ENCODE assay signal across 8 cellular contexts in genomic region chr19:52786078-52786463, GRCh38.
DNase-seq lines count a peak whose midpoint lies in the region; TF ChIP-seq lines count a peak whose summit lies in the region.

No MANE protein-coding gene starts in this region.

- no peaks in the 10 kb centered on the region for H3K4me1 ChIP-seq in HEK293 (ENCODE audit: control insufficient read depth, insufficient read depth, low read length)
- no peaks in the 10 kb centered on the region for H3K4me1 ChIP-seq in NT2/D1 (ENCODE audit: insufficient read depth, insufficient read length)
- peaks cover 5% of the 10 kb centered on the region for H3K4me1 ChIP-seq in effector memory CD4-positive, alpha-beta T cell (ENCODE audit: control insufficient read depth, insufficient read depth, low read length, poor library complexity, severe bottlenecking)
- H3K4me1 ChIP-seq in mucosa of rectum (ENCODE audit: control insufficient read depth in 2 of 2, insufficient read depth in 2 of 2, low read length in 2 of 2): peaks cover 0 to 5% of the 10 kb centered on the region in 2 donors

- H3K27me3 ChIP-seq in NT2/D1 (ENCODE audit: insufficient read depth, insufficient read length) (no peaks in the 10 kb centered on the region), mucosa of rectum (ENCODE audit: control insufficient read depth in 2 of 2, insufficient read depth in 2 of 2, low read length in 2 of 2) (no peaks in the 10 kb centered on the region)
- no peaks in the 10 kb centered on the region for H3K27me3 ChIP-seq in effector memory CD4-positive, alpha-beta T cell (replicated peaks; ENCODE audit: control insufficient read depth, insufficient read depth, low read length, poor library complexity, severe bottlenecking)

- CTCF ChIA-PET in HEK293 (lab: Yijun Ruan, JAX): no interaction called here

- H3K36me3 ChIP-seq in HEK293 (ENCODE audit: control insufficient read depth in 2 of 2, insufficient read depth in 1 of 2, low read length in 2 of 2) (no peaks in the 10 kb centered on the region), NT2/D1 (ENCODE audit: insufficient read depth, insufficient read length, low read length) (peaks cover 4% of the 10 kb centered on the region), mucosa of rectum (ENCODE audit: control insufficient read depth in 2 of 2, insufficient read depth in 2 of 2, low read length in 2 of 2) (peaks cover 0 to 3% of the 10 kb centered on the region in 2 donors)
- H3K36me3 ChIP-seq in effector memory CD4-positive, alpha-beta T cell (ENCODE audit: control insufficient read depth, insufficient read depth, low read length): no peaks in the 10 kb centered on the region

- no peak for TF ChIP-seq CTCF in HEK293 (tag by site-specific recombination; IDR thresholded peaks at IDR 0.05)

- DNase-seq in EL: peak; percentile 12
- DNase-seq in NT2/D1 (ENCODE audit: low read depth, low spot score): no peak
- no peak for DNase-seq in effector memory CD4-positive, alpha-beta T cell
- DNase-seq in NCI-H524 (lab: John Stamatoyannopoulos, UW): no peak
- DNase-seq in KG1 (lab: John Stamatoyannopoulos, UW): no peak
- DNase-seq in COR-L47 (lab: John Stamatoyannopoulos, UW): no peak

- H3K9me3 ChIP-seq in HEK293 (ENCODE audit: control insufficient read depth, insufficient read depth, low read depth, low read length) (no peaks in the 10 kb centered on the region), NT2/D1 (ENCODE audit: insufficient read depth, low read length) (no peaks in the 10 kb centered on the region), mucosa of rectum (ENCODE audit: control insufficient read depth in 2 of 2, low read length in 2 of 2) (no peaks in the 10 kb centered on the region)
- H3K9me3 ChIP-seq in effector memory CD4-positive, alpha-beta T cell (ENCODE audit: control insufficient read depth, low read length): peaks cover 3% of the 10 kb centered on the region

- POLR2A ChIA-PET in HEK293 (lab: Yijun Ruan, JAX): no interaction called here

- H3K4me3 ChIP-seq in HEK293 (ENCODE audit: low read depth, low read length) (peak overlapping the region; percentile 53), NT2/D1 (ENCODE audit: insufficient read length, low read depth) (peak overlapping the region; percentile 52), mucosa of rectum (ENCODE audit: low read length in 2 of 2) (peak overlapping the region; percentile 94 to 95)
- H3K4me3 ChIP-seq in effector memory CD4-positive, alpha-beta T cell (ENCODE audit: insufficient read depth, low read depth, low read length, poor library complexity, severe bottlenecking): peak overlapping the region; percentile 73

- no peak overlapping the region for H3K27ac ChIP-seq in HEK293 (ENCODE audit: extremely low read depth, low read depth, low read length)
- peak overlapping the region; percentile 62 for H3K27ac ChIP-seq in effector memory CD4-positive, alpha-beta T cell (ENCODE audit: insufficient read depth, low read length, poor library complexity, severe bottlenecking)
- H3K27ac ChIP-seq in mucosa of rectum (ENCODE audit: low read depth in 2 of 2, low read length in 2 of 2): peak overlapping the region; percentile 77 to 80

- H3K9ac ChIP-seq in NT2/D1 (ENCODE audit: insufficient read length, low read depth): peak overlapping the region; percentile 76
- peak overlapping the region; percentile 83 to 87 for H3K9ac ChIP-seq in mucosa of rectum (ENCODE audit: low read depth in 1 of 2, low read length in 2 of 2)

TF ChIP-seq in HEK293, 187 proteins besides CTCF, POLR2A, EP300 and RAD21:
- no peak for TF ChIP-seq ZNF423 (tag by site-specific recombination; IDR thresholded peaks at IDR 0.05)
- no peak for TF ChIP-seq ELK4 (IDR thresholded peaks at IDR 0.05; ENCODE audit: borderline replicate concordance, low read depth, low read length)
- TF ChIP-seq ZNF585B (tag by site-specific recombination; IDR thresholded peaks at IDR 0.05): no peak
- no peak for TF ChIP-seq ZBTB49 (tag by site-specific recombination; IDR thresholded peaks at IDR 0.05; ENCODE audit: low read depth)
- TF ChIP-seq SCRT1 (tag by site-specific recombination; IDR thresholded peaks at IDR 0.05; ENCODE audit: borderline replicate concordance): no peak
- no peak for TF ChIP-seq ZBTB11 (tag by site-specific recombination; conservative IDR thresholded peaks at IDR 0.05; ENCODE audit: low read depth)
- no peak for TF ChIP-seq GLIS2 (tag by site-specific recombination; IDR thresholded peaks at IDR 0.05)
- TF ChIP-seq ZNF610 (tag by site-specific recombination; IDR thresholded peaks at IDR 0.05; ENCODE audit: borderline replicate concordance): no peak
- TF ChIP-seq ZNF701 (tag by site-specific recombination; IDR thresholded peaks at IDR 0.05): no peak
